19 cellular contexts compared by ENCODE assay signal in genomic region chr9:127781821-127782220, GRCh38. TPM values are rescaled to one million over a fixed set of nuclear protein-coding genes. Genes with fewer than 3 reads are reported as not detected.
DNase-seq lines count a peak whose midpoint lies in the region; ATAC-seq and TF ChIP-seq lines count a peak whose summit lies in the region.
"Had no signal": no experiment of that assay in that cellular context is flagged by ENCODE, and none has a peak within 500 bp of the region (broad histone marks: within the 10 kb centered on the region; RNA-seq: fewer than 3 reads in every experiment).

No MANE protein-coding gene starts in this region.

- TF ChIP-seq POLR2A in upper lobe of left lung (IDR thresholded peaks at IDR 0.05) = no peak

- H3K4me3 ChIP-seq in WERI-Rb-1 (ENCODE audit: low read depth, low read length) (no peak overlapping the region), epithelial cell of esophagus (ENCODE audit: low read length) (no peak overlapping the region), upper lobe of left lung (no peak overlapping the region)
- H3K4me3 ChIP-seq: dorsolateral prefrontal cortex, esophagus squamous epithelium, lung had no signal

- 88 to 91% methylated on average over 4 to 5 of the region's 5 CpGs for WGBS in upper lobe of left lung, 2 donors

- H3K27me3 ChIP-seq in WERI-Rb-1 (ENCODE audit: insufficient read depth, low read depth, severe bottlenecking) = no peaks in the 10 kb centered on the region
- no peaks in the 10 kb centered on the region for H3K27me3 ChIP-seq in upper lobe of left lung
- H3K27me3 ChIP-seq: dorsolateral prefrontal cortex, esophagus squamous epithelium had no signal

- no peak for TF ChIP-seq EP300 in upper lobe of left lung (IDR thresholded peaks at IDR 0.05)

- H3K36me3 Mint-ChIP-seq in activated naive CD4-positive, alpha-beta T cell treated with anti-CD3 and anti-CD28 coated beads, Interleukin-2, amount 50 U/mL, for 24 hours = peaks cover 1% of the 10 kb centered on the region

- peak overlapping the region; percentile 47; the same call in 1 of the 2 replicates for H3K27ac ChIP-seq in WERI-Rb-1
- peak overlapping the region in 3 of 4 donors; percentile 71 to 98 (median 73) for H3K27ac ChIP-seq in upper lobe of left lung

- TF ChIP-seq CTCF in WERI-Rb-1 (IDR thresholded peaks at IDR 0.05; ENCODE audit: low read depth, low read length) (no peak), epithelial cell of esophagus (IDR thresholded peaks at IDR 0.05; ENCODE audit: insufficient read depth, low read depth, low read length, missing control alignments) (no peak), upper lobe of left lung (IDR thresholded peaks at IDR 0.05) (no peak)

- peaks cover 48 to 53% (median 50%) of the 10 kb centered on the region in 4 donors for H3K4me1 ChIP-seq in upper lobe of left lung

- peak overlapping the region; percentile 83 for H3K27ac Mint-ChIP-seq in activated naive CD4-positive, alpha-beta T cell treated with anti-CD3 and anti-CD28 coated beads, Interleukin-2, amount 50 U/mL, for 24 hours
- H3K27ac Mint-ChIP-seq: nephron progenitor cell had no signal

- no peak for DNase-seq in activated naive CD4-positive, alpha-beta T cell treated with anti-CD3 and anti-CD28 coated beads, Interleukin-2, amount 50 U/mL, for 16 hours
- no peak for DNase-seq in WERI-Rb-1
- DNase-seq in epithelial cell of esophagus (ENCODE audit: low read depth) = peak; percentile 15
- no peak for DNase-seq in upper lobe of left lung
- no peak for DNase-seq in AG20443 (ENCODE audit: low spot score)
- no peak for DNase-seq in SIG-M5 treated with dmso at 0.1 percent for 504 hours (lab: John Stamatoyannopoulos, UW; ENCODE audit: unreplicated experiment)
- DNase-seq in KG1 (lab: John Stamatoyannopoulos, UW) = no peak
- DNase-seq: activated CD4-positive, alpha-beta T cell treated with anti-CD3 and anti-CD28 coated beads for 4 hours; activated effector memory CD4-positive, alpha-beta T cell treated with anti-CD3 and anti-CD28 coated beads, Interleukin-2, amount 50 U/mL, for 16 hours; dorsolateral prefrontal cortex; esophagus squamous epithelium; HCEC 1CT; NCI-H345; nephron progenitor cell; Right ventricle myocardium superior; stimulated activated CD4-positive, alpha-beta T cell treated with anti-CD3 and anti-CD28 coated beads, Interleukin-15, amount 100 ng/mL, for 24 hours; T-helper 9 cell had no signal

- H3K36me3 ChIP-seq in WERI-Rb-1 (peaks cover 7% of the 10 kb centered on the region), upper lobe of left lung (peaks cover 0 to 3% (median 0%) of the 10 kb centered on the region in 4 donors)

- no peaks in the 10 kb centered on the region for H3K27me3 Mint-ChIP-seq in activated naive CD4-positive, alpha-beta T cell treated with anti-CD3 and anti-CD28 coated beads, Interleukin-2, amount 50 U/mL, for 24 hours

- H3K4me1 Mint-ChIP-seq in activated naive CD4-positive, alpha-beta T cell treated with anti-CD3 and anti-CD28 coated beads, Interleukin-2, amount 50 U/mL, for 24 hours = peaks cover 65% of the 10 kb centered on the region

- no peak for ATAC-seq in upper lobe of left lung (ENCODE audit: low FRiP score in 2 of 2)

- H3K4me3 Mint-ChIP-seq in activated naive CD4-positive, alpha-beta T cell treated with anti-CD3 and anti-CD28 coated beads, Interleukin-2, amount 50 U/mL, for 24 hours = peak overlapping the region; percentile 15
- H3K4me3 Mint-ChIP-seq: nephron progenitor cell had no signal

- H3K9me3 ChIP-seq in WERI-Rb-1 (ENCODE audit: severe bottlenecking) = no peaks in the 10 kb centered on the region
- no peaks in the 10 kb centered on the region for H3K9me3 ChIP-seq in upper lobe of left lung
- H3K9me3 ChIP-seq: esophagus squamous epithelium had no signal

- H3K9me3 Mint-ChIP-seq in activated naive CD4-positive, alpha-beta T cell treated with anti-CD3 and anti-CD28 coated beads, Interleukin-2, amount 50 U/mL, for 24 hours = no peaks in the 10 kb centered on the region
- H3K9me3 Mint-ChIP-seq: nephron progenitor cell had no signal

RNA-seq across cellular contexts. Expression of gene SH2D3C, which starts 3.4 kb away (rescaled TPM):
- 10 to 100 TPM; 17.5 to 90.4 (median 37.5) TPM for total RNA-seq in upper lobe of left lung

RNA-seq across cellular contexts. Expression of gene CDK9, which starts 4.0 kb away (rescaled TPM):
- total RNA-seq in upper lobe of left lung = 100 to 1,000 TPM in 3 of 6 donors, 10 to 100 TPM in 3; 69.8 to 168 (median 106) TPM

RNA-seq across cellular contexts. Expression of gene FPGS, which starts 20.9 kb away (rescaled TPM):
- total RNA-seq in upper lobe of left lung = 100 to 1,000 TPM in 2 of 6 donors, 10 to 100 TPM in 4; 85.1 to 337 (median 95.5) TPM

RNA-seq across cellular contexts. Expression of gene TOR2A, which starts 46.7 kb away (rescaled TPM):
- total RNA-seq in upper lobe of left lung = 10 to 100 TPM; 11.4 to 27.2 (median 21.0) TPM
